Comparison of ENCODE assay signal across 13 cellular contexts in the genomic region with DNA sequence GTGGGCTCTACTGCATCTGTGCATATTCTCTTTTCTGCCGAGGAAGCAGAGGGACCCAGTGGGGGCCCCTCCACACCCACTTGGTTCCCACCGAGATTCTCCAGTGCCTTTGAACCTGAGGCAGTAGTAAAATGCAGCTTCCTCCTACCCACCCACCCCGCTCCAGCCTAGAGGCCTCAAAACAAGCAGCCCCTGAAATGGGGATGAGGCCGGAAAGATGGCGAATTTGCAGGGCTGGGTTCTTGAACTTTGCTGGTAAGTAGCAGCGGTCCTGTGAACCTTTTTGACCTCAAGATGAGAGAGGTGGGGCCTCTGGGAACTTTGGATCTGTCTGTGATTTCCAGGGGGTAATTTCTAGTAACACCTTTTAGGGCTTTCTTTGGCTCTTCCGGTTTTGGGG. TPM values are rescaled to one million over a fixed set of nuclear protein-coding genes. Genes with fewer than 3 reads are reported as not detected.
DNase-seq lines count a peak whose midpoint lies in the region; FAIRE-seq and TF ChIP-seq lines count a peak whose summit lies in the region.
"Had no signal": no experiment of that assay in that cellular context is flagged by ENCODE, and none has a peak within 500 bp of the region (broad histone marks: within the 10 kb centered on the region; RNA-seq: fewer than 3 reads in every experiment).

No MANE protein-coding gene starts in this region.

- H3K9me3 ChIP-seq in GM23248 (ENCODE audit: low read depth) (no peaks in the 10 kb centered on the region), astrocyte (ENCODE audit: insufficient read depth, low read depth, low read length) (no peaks in the 10 kb centered on the region), kidney (ENCODE audit: control insufficient read depth in 1 of 2, low read length in 2 of 2) (no peaks in the 10 kb centered on the region)

- H3K4me1 ChIP-seq in GM23248 (ENCODE audit: insufficient read depth): peaks cover 23% of the 10 kb centered on the region
- H3K4me1 ChIP-seq in astrocyte (ENCODE audit: insufficient read depth, low read length): peaks cover 62% of the 10 kb centered on the region
- peaks cover 79 to 80% of the 10 kb centered on the region in 2 donors for H3K4me1 ChIP-seq in kidney (ENCODE audit: control insufficient read depth in 1 of 2, insufficient read depth in 1 of 2, low read depth in 1 of 2, low read length in 2 of 2)

- H3K27ac Mint-ChIP-seq in astrocyte (ENCODE audit: unreplicated experiment): peak overlapping the region; percentile 85
- H3K27ac Mint-ChIP-seq: activated T-helper 2 cell treated with anti-CD3 and anti-CD28 coated beads, Interferon-gamma antibody, Interleukin-2, Interleukin-4, amounts not matched to agents 10 μg/mL and 5 μg/mL and 100 μg/mL, durations not matched to agents 14 hours and 24 hours and 36 hours had no signal

- WGBS in GM23248 (ENCODE audit: low coverage in 1 of 2, low lambda C conversion rate in 2 of 2, missing lambda C conversion rate in 2 of 2), 2 experiments: 86 to 88% methylated on average over 7 of the region's 7 CpGs

- H3K36me3 ChIP-seq in GM23248 (ENCODE audit: low read depth): no peaks in the 10 kb centered on the region
- H3K36me3 ChIP-seq in astrocyte (ENCODE audit: insufficient read depth, low read length): no peaks in the 10 kb centered on the region
- H3K36me3 ChIP-seq in kidney (ENCODE audit: control insufficient read depth in 1 of 2, insufficient read depth in 2 of 2, low read length in 2 of 2): no peaks in the 10 kb centered on the region
- H3K36me3 ChIP-seq: cardiac muscle cell had no signal

- H3K27me3 Mint-ChIP-seq in astrocyte (ENCODE audit: low read depth, unreplicated experiment): no peaks in the 10 kb centered on the region

- no peaks in the 10 kb centered on the region; the same call in 1 of the 2 replicates for H3F3A ChIP-seq in GM23248 (ENCODE audit: insufficient read depth)

- H3K4me1 Mint-ChIP-seq in astrocyte (ENCODE audit: low read depth, unreplicated experiment): peaks cover 76% of the 10 kb centered on the region

- H3K4me3 ChIP-seq in GM23248 (no peak overlapping the region), astrocyte (ENCODE audit: insufficient read depth, low read depth, low read length) (no peak overlapping the region), kidney (ENCODE audit: low read length in 2 of 2) (no peak overlapping the region), skin epidermis (no peak overlapping the region)
- H3K4me3 ChIP-seq: cardiac muscle cell had no signal

- peaks cover 21% of the 10 kb centered on the region for H3K36me3 Mint-ChIP-seq in astrocyte (ENCODE audit: low read depth, unreplicated experiment)

- H3K27ac ChIP-seq in GM23248 (peak overlapping the region; percentile 66; the same call in 1 of the 2 replicates), astrocyte (ENCODE audit: low read depth, low read length) (peak overlapping the region; percentile 75), kidney (ENCODE audit: low read depth in 2 of 2, low read length in 2 of 2) (peak overlapping the region; percentile 89 to 91), skin epidermis (peak overlapping the region in 18 of 21 experiments; percentile 3 to 84 (median 61))
- H3K27ac ChIP-seq: cardiac muscle cell, KMS-11 had no signal

- H2AFZ ChIP-seq in GM23248 (no peak overlapping the region), astrocyte (ENCODE audit: low read depth, low read length) (no peak overlapping the region)

- TF ChIP-seq CTCF in astrocyte (IDR thresholded peaks at IDR 0.05; ENCODE audit: insufficient read depth, low read depth, low read length) (no peak), kidney (IDR thresholded peaks at IDR 0.05; ENCODE audit: borderline replicate concordance, extremely low read depth, insufficient read depth) (no peak)

- no peak overlapping the region for H3K9ac ChIP-seq in GM23248
- H3K9ac ChIP-seq in astrocyte (ENCODE audit: low read length): peak overlapping the region; percentile 32
- H3K9ac ChIP-seq in kidney (ENCODE audit: low read length in 2 of 2): peak overlapping the region in 1 of 2 donors; percentile 26
- H3K9ac ChIP-seq: KMS-11 had no signal

- DNase-seq in GM23248: no peak
- no peak for DNase-seq in astrocyte (ENCODE audit: low read depth)
- no peak for DNase-seq in kidney
- no peak for DNase-seq in NCI-H2227 (lab: John Stamatoyannopoulos, UW; ENCODE audit: unreplicated experiment)
- no peak for DNase-seq in SKM-1 treated with dmso at 0.1 percent for 144 hours (lab: John Stamatoyannopoulos, UW; ENCODE audit: unreplicated experiment)
- no peak for DNase-seq in GF-D8 (lab: John Stamatoyannopoulos, UW)
- DNase-seq in activated CD4-positive, alpha-beta T cell treated with anti-CD3 and anti-CD28 coated beads, Interleukin-2, amount 50 U/mL, for 48 hours: no peak
- DNase-seq: activated CD4-positive, alpha-beta T cell treated with anti-CD3 and anti-CD28 coated beads for 1 hour; NCI-H1694 had no signal

- in situ Hi-C loops in GM23248 (cut with MboI): no loop called here

- H4K20me1 ChIP-seq in GM23248 (ENCODE audit: insufficient read depth): no peaks in the 10 kb centered on the region
- H4K20me1 ChIP-seq in astrocyte (ENCODE audit: insufficient read depth, low read length): peaks cover 10% of the 10 kb centered on the region

- intact Hi-C loops in kidney (cut with DNase I): no loop called here

- H3K27me3 ChIP-seq in GM23248 (replicated peaks; ENCODE audit: insufficient read depth) (no peaks in the 10 kb centered on the region), astrocyte (ENCODE audit: insufficient read depth, low read length) (no peaks in the 10 kb centered on the region)
- H3K27me3 ChIP-seq: cardiac muscle cell had no signal

- no peaks in the 10 kb centered on the region for H3K9me2 ChIP-seq in GM23248 (ENCODE audit: insufficient read depth)

- no peak overlapping the region for H3K4me2 ChIP-seq in GM23248 (ENCODE audit: unreplicated experiment)
- H3K4me2 ChIP-seq in astrocyte (ENCODE audit: low read length): peak overlapping the region; percentile 58
- H3K4me2 ChIP-seq: KMS-11 had no signal

- H3K4me3 Mint-ChIP-seq in astrocyte (ENCODE audit: unreplicated experiment): no peak overlapping the region

- H3K79me2 ChIP-seq in GM23248 (ENCODE audit: insufficient read depth) (no peaks in the 10 kb centered on the region; the same call in 1 of the 2 replicates), astrocyte (ENCODE audit: insufficient read depth, low read length) (peaks cover 89% of the 10 kb centered on the region)

- FAIRE-seq in astrocyte (lab: Jason Lieb, UNC) (no peak), kidney (lab: Jason Lieb, UNC) (no peak)

- no peaks in the 10 kb centered on the region for H3K9me3 Mint-ChIP-seq in astrocyte (ENCODE audit: unreplicated experiment)
- H3K9me3 Mint-ChIP-seq: activated T-helper 2 cell treated with anti-CD3 and anti-CD28 coated beads, Interferon-gamma antibody, Interleukin-2, Interleukin-4, amounts not matched to agents 10 μg/mL and 5 μg/mL and 100 μg/mL, durations not matched to agents 14 hours and 24 hours and 36 hours had no signal

RNA-seq across cellular contexts. Expression of a gene that starts 15.4 kb away (rescaled TPM):
- total RNA-seq in GM23248 (2014; rRNA removed; shearing (Covaris generic)): 4.6 and 6.9 TPM in 2 replicates
- 2.1 and 2.4 TPM in 2 replicates for polyA plus RNA-seq in GM23248 (2016; fragmentation: Nextera tagmentation; extraction: Ambion mirVana)
- total RNA-seq in astrocyte: 84.1 and 98.6 TPM in 2 replicates
- total RNA-seq in kidney: 127 TPM
- 51.9 TPM for polyA plus RNA-seq in kidney (ENCODE audit: insufficient read depth, low read depth, low replicate concordance)

Comparison
In these comparisons a context has a peak if more than half of its experiments do, and no peak if none do; other contexts are left out.
1. RNA of a gene that starts 15.4 kb away (total RNA-seq): 127 TPM in kidney (single experiment) and 84.1 to 98.6 TPM in astrocyte; 4.6 to 6.9 TPM in GM23248; every median in the first group is over 10 times any median in the second.
2. Peak in every context shown above with its lines, with median percentiles within 50 percentile points of each other: H3K27ac ChIP-seq.